20 cellular contexts compared by ENCODE assay signal in genomic region chr1:30248373-30248772, GRCh38.
DNase-seq lines count a peak whose midpoint lies in the region; ATAC-seq and TF ChIP-seq lines count a peak whose summit lies in the region.
"Had no signal": no experiment of that assay in that cellular context is flagged by ENCODE, and none has a peak within 500 bp of the region (broad histone marks: within the 10 kb centered on the region; RNA-seq: fewer than 3 reads in every experiment).

No MANE protein-coding gene starts in this region.

- no peak for DNase-seq in A673 (ENCODE audit: low spot score)
- peak; percentile 40 for DNase-seq in chondrocyte (ENCODE audit: low spot score)
- DNase-seq in neural progenitor cell (ENCODE audit: low spot score) = no peak
- peak; percentile 19 for DNase-seq in posterior vena cava (ENCODE audit: low spot score)
- DNase-seq in stimulated activated CD8-positive, alpha-beta memory T cell treated with anti-CD3 and anti-CD28 coated beads, Interleukin-4, amount 100 ng/mL, for 48 hours = no peak
- no peak for DNase-seq in AG20443 (ENCODE audit: low spot score)
- no peak for DNase-seq in left ventricle myocardium superior
- DNase-seq: ACHN; AML-193; Caco-2; Calu3; CD4-positive, alpha-beta T cell; CD8-positive, alpha-beta T cell; DMS79 treated with DMSO at 0.1 percent for 48 hours; GF-D8 had no signal

- H3K36me3 Mint-ChIP-seq in chondrocyte (ENCODE audit: low read depth) = no peaks in the 10 kb centered on the region
- no peaks in the 10 kb centered on the region for H3K36me3 Mint-ChIP-seq in neural progenitor cell
- H3K36me3 Mint-ChIP-seq: CD8-positive, alpha-beta T cell had no signal

- H3K79me2 ChIP-seq in neural progenitor cell (ENCODE audit: low read depth) = no peaks in the 10 kb centered on the region

- no peak overlapping the region for H3K4me3 Mint-ChIP-seq in chondrocyte (ENCODE audit: unreplicated experiment)
- peak overlapping the region; percentile 9 for H3K4me3 Mint-ChIP-seq in neural progenitor cell
- H3K4me3 Mint-ChIP-seq: B cell; CD4-positive, alpha-beta T cell; CD8-positive, alpha-beta T cell had no signal

- no peak for ATAC-seq in left ventricle myocardium superior
- ATAC-seq: A549; CD8-positive, alpha-beta T cell had no signal

- no peak for TF ChIP-seq CTCF in A673 (conservative IDR thresholded peaks at IDR 0.05; ENCODE audit: low read depth, low read length)
- no peak for TF ChIP-seq CTCF in chondrocyte (IDR thresholded peaks at IDR 0.05)
- TF ChIP-seq CTCF in neural progenitor cell (IDR thresholded peaks at IDR 0.05) = no peak

- H3K27ac ChIP-seq in A673 (ENCODE audit: low read depth, low read length, poor library complexity, severe bottlenecking) = peak overlapping the region; percentile 100
- no peak overlapping the region for H3K27ac ChIP-seq in neural progenitor cell
- H3K27ac ChIP-seq: 22Rv1; A549; BLaER1 treated with 17β-estradiol and CSF1 and Interleukin-3, amounts not matched to agents 10 nM and 100 nM; C4-2B had no signal

- BruUV-seq in A673 (replicated peaks; lab: Mats Ljungman, UMichigan) = no TSS peak

- H3K9ac ChIP-seq in neural progenitor cell = no peak overlapping the region
- H3K9ac ChIP-seq: BLaER1 treated with 17β-estradiol and CSF1 and Interleukin-3, amounts not matched to agents 10 nM and 100 nM had no signal

- H3K4me1 Mint-ChIP-seq in chondrocyte (ENCODE audit: low read depth) = no peaks in the 10 kb centered on the region
- peaks cover 28% of the 10 kb centered on the region for H3K4me1 Mint-ChIP-seq in neural progenitor cell
- H3K4me1 Mint-ChIP-seq: B cell had no signal

- no peaks in the 10 kb centered on the region for H3K9me3 Mint-ChIP-seq in chondrocyte (ENCODE audit: low read depth)
- no peaks in the 10 kb centered on the region for H3K9me3 Mint-ChIP-seq in neural progenitor cell
- H3K9me3 Mint-ChIP-seq: CD4-positive, alpha-beta T cell; CD8-positive, alpha-beta T cell had no signal

- H3K36me3 ChIP-seq in A673 (ENCODE audit: insufficient read depth, low read length, poor library complexity, severe bottlenecking) (no peaks in the 10 kb centered on the region), neural progenitor cell (no peaks in the 10 kb centered on the region)
- H3K36me3 ChIP-seq: BLaER1 treated with 17β-estradiol and CSF1 and Interleukin-3, amounts not matched to agents 10 nM and 100 nM had no signal

- POLR2A ChIA-PET in A673 (lab: Charles Lee; ENCODE audit: low non-redundant PET) = no interaction called here

- peaks cover 31% of the 10 kb centered on the region for H3K27me3 Mint-ChIP-seq in chondrocyte (ENCODE audit: low read depth)
- peaks cover 12% of the 10 kb centered on the region for H3K27me3 Mint-ChIP-seq in neural progenitor cell (ENCODE audit: insufficient read depth, low read depth)

- H4K20me1 ChIP-seq in neural progenitor cell (ENCODE audit: low read depth) = no peaks in the 10 kb centered on the region
- H4K20me1 ChIP-seq: BLaER1 treated with 17β-estradiol and CSF1 and Interleukin-3, amounts not matched to agents 10 nM and 100 nM had no signal

- H3F3A ChIP-seq in neural progenitor cell (ENCODE audit: low read depth) = peaks cover 11% of the 10 kb centered on the region

- H3K4me3 ChIP-seq in A673 (ENCODE audit: low read depth, low read length, poor library complexity, severe bottlenecking) (no peak overlapping the region), neural progenitor cell (no peak overlapping the region)
- H3K4me3 ChIP-seq: A549; BLaER1 treated with 17β-estradiol and CSF1 and Interleukin-3, amounts not matched to agents 10 nM and 100 nM had no signal

- CTCF ChIA-PET in A673 (lab: Charles Lee) = no interaction called here

- H3K4me1 ChIP-seq in A673 (ENCODE audit: insufficient read depth, low read length, poor library complexity, severe bottlenecking) (peaks cover 66% of the 10 kb centered on the region), neural progenitor cell (peaks cover 34% of the 10 kb centered on the region)
- H3K4me1 ChIP-seq: A549, Caco-2 had no signal

- no peak overlapping the region for H2AFZ ChIP-seq in neural progenitor cell (replicated peaks)

- H3K4me2 ChIP-seq in neural progenitor cell = no peak overlapping the region
- H3K4me2 ChIP-seq: A549; BLaER1 treated with 17β-estradiol and CSF1 and Interleukin-3, amounts not matched to agents 10 nM and 100 nM had no signal

- H3K9me3 ChIP-seq in A673 (ENCODE audit: low read depth, low read length, poor library complexity, severe bottlenecking) (no peaks in the 10 kb centered on the region), neural progenitor cell (ENCODE audit: low read depth) (no peaks in the 10 kb centered on the region)
- H3K9me3 ChIP-seq: A549; BLaER1 treated with 17β-estradiol and CSF1 and Interleukin-3, amounts not matched to agents 10 nM and 100 nM; Caco-2 had no signal

- H3K27ac Mint-ChIP-seq in chondrocyte (ENCODE audit: unreplicated experiment) = no peak overlapping the region
- no peak overlapping the region for H3K27ac Mint-ChIP-seq in neural progenitor cell
- H3K27ac Mint-ChIP-seq: B cell; CD4-positive, alpha-beta T cell; CD8-positive, alpha-beta T cell had no signal

- H3K27me3 ChIP-seq in A673 (replicated peaks; ENCODE audit: insufficient read depth, low read depth, low read length, poor library complexity) (no peaks in the 10 kb centered on the region), neural progenitor cell (peaks cover 6% of the 10 kb centered on the region)
- H3K27me3 ChIP-seq: BLaER1 treated with 17β-estradiol and CSF1 and Interleukin-3, amounts not matched to agents 10 nM and 100 nM had no signal

- intact Hi-C loops in A673 (cut with micrococcal nuclease; ENCODE audit: unreplicated experiment) (no loop called here), posterior vena cava (cut with DNase I) (no loop called here), left ventricle myocardium superior (cut with micrococcal nuclease) (no loop called here)

Comparison
In these comparisons a context has a peak if more than half of its experiments do, and no peak if none do; other contexts are left out.
1. DNase-seq: peak in chondrocyte (single experiment) and posterior vena cava (single experiment); none in A673 (single experiment), neural progenitor cell (single experiment), stimulated activated CD8-positive, alpha-beta memory T cell treated with anti-CD3 and anti-CD28 coated beads, Interleukin-4, amount 100 ng/mL, for 48 hours (single experiment), AG20443 (single experiment) and left ventricle myocardium superior (single experiment).